In the genomic region with DNA sequence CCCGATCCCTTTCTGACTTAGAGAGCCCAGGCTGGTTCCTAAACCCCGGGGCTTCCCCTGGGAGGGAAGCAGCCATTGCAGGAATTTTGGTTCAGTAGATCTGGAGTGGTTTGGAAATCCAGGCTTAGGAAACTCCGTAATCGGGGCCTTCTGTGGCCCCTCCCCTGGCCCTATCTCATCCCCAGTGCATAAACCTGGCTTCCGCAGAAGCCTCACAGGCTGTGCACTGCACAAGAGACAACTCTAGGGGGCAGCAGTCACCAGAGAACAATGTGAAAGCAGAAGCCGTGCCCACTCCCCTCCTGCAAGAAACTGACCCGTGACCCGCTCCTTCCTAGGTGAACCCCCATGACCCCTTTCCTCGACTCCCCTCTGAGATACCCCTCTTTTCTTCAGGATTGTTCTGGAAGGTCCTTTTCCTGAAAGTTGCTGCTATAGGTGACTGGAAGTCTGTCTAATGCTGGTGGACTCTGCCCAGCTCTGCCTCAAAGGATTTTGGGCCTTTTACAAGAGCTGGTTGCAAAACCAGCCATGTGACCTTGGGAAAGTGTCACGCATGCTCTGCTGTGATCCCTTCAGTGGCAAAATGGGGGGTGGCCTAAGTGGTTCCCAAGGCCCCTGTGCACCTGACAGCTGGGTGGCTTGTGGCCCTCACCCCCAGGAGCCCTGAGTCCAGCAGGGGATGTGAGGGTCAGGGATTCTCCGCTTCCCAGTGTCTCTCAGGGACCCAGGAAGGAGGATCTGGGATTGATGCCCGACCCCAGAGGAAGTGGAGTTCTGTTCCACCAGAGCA, we compare ENCODE assay signal across 8 cellular contexts. TPM values are rescaled to one million over a fixed set of nuclear protein-coding genes. Genes with fewer than 3 reads are reported as not detected.
DNase-seq lines count a peak whose midpoint lies in the region; ATAC-seq and TF ChIP-seq lines count a peak whose summit lies in the region.

No MANE protein-coding gene starts in this region.

- H3K27me3 ChIP-seq in gastroesophageal sphincter (peaks cover 55% of the 10 kb centered on the region), neutrophil (peaks cover 43% of the 10 kb centered on the region)

- H3K4me1 ChIP-seq in gastroesophageal sphincter: peaks cover 0 to 18% (median 12%) of the 10 kb centered on the region in 3 donors
- peaks cover 62 to 69% of the 10 kb centered on the region in 2 experiments for H3K4me1 ChIP-seq in neutrophil (ENCODE audit: control insufficient read depth in 1 of 2, insufficient read depth in 1 of 2, low read depth in 1 of 2, low read length in 1 of 2)

- no peak for TF ChIP-seq EP300 in gastroesophageal sphincter (IDR thresholded peaks at IDR 0.05)

- DNase-seq in GM12864 (ENCODE audit: low read depth): no peak
- DNase-seq in NCI-H526 (lab: John Stamatoyannopoulos, UW): peak; percentile 15 to 71
- peak; percentile 14 for DNase-seq in activated effector memory CD4-positive, alpha-beta T cell treated with Interleukin-2 at 50 U/mL for 16 hours
- no peak for DNase-seq in epidermal melanocyte (ENCODE audit: insufficient read length, low spot score)

- H3K9me3 ChIP-seq in gastroesophageal sphincter (no peaks in the 10 kb centered on the region), neutrophil (no peaks in the 10 kb centered on the region)

- H3K4me3 ChIP-seq in GM12864 (ENCODE audit: low read depth, low read length) (no peak overlapping the region), gastroesophageal sphincter (peak overlapping the region in 1 of 2 donors; percentile 44), neutrophil (ENCODE audit: low read depth in 1 of 2, low read length in 1 of 2) (peak overlapping the region; percentile 69 to 74)

- H3K27ac ChIP-seq in gastroesophageal sphincter (no peak overlapping the region), neutrophil (peak overlapping the region; percentile 84)

- WGBS in gastroesophageal sphincter (ENCODE audit: low coverage in 1 of 2), 2 donors: 65 to 100% methylated on average over 1 to 2 of the region's 12 CpGs

- TF ChIP-seq POLR2A in gastroesophageal sphincter (IDR thresholded peaks at IDR 0.05): no peak

- TF ChIP-seq CTCF in GM12864 (IDR thresholded peaks at IDR 0.05; ENCODE audit: low read depth, low read length, missing control alignments): peak; percentile 81
- TF ChIP-seq CTCF in gastroesophageal sphincter (IDR thresholded peaks at IDR 0.05): peak in 3 of 4 experiments; percentile 21 to 54 (median 25)
- TF ChIP-seq CTCF in neutrophil (IDR thresholded peaks at IDR 0.05): peak; percentile 86

- no peaks in the 10 kb centered on the region for H3K36me3 ChIP-seq in gastroesophageal sphincter
- no peaks in the 10 kb centered on the region for H3K36me3 ChIP-seq in neutrophil

- ATAC-seq in gastroesophageal sphincter: peak; percentile 64
- ATAC-seq in GM21528 (IDR thresholded peaks at IDR 0.05; ENCODE audit: low FRiP score, unreplicated experiment): no peak
- ATAC-seq in HG02642 (IDR thresholded peaks at IDR 0.05; ENCODE audit: poor library complexity, unreplicated experiment): no peak

RNA-seq across cellular contexts. Expression of gene GUCY2D, which starts 14.4 kb away (rescaled TPM):
- not detected for total RNA-seq in gastroesophageal sphincter

RNA-seq across cellular contexts. Expression of gene ALOX15B, which starts 22.0 kb away (rescaled TPM):
- 1 to 10 TPM in 3 of 4 donors, under 1 TPM in 1; 0.69 to 5.6 (median 2.8) TPM for total RNA-seq in gastroesophageal sphincter

Comparison
In these comparisons a context has a peak if more than half of its experiments do, and no peak if none do; other contexts are left out.
1. DNase-seq: peak in NCI-H526 (2 of 2) and activated effector memory CD4-positive, alpha-beta T cell treated with Interleukin-2 at 50 U/mL for 16 hours (single experiment); none in GM12864 (single experiment) and epidermal melanocyte (single experiment).
2. CTCF ChIP-seq: peak in every context shown above with its lines; median percentile 86 in neutrophil; 81 in GM12864; 25 in gastroesophageal sphincter.